In the genomic region with DNA sequence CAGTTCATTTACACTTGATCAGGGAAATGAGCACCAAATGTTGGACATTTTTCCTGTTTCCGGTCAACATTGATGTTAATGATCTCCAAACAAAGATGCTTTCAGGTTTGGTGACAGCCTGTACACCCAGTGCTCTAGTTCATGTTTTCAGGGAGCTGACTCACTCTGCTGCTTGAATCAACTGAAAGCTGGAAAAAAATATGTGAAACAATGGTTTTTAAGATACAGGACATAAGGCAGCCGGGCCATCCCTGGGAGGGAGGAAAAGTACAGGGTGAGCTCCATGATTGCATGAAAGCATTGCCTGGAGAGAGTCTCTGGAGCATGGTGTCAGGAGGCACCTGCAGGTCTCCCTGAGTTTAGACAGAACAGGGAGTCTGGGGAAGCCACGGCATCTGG, we compare ENCODE assay signal across 19 cellular contexts.
DNase-seq lines count a peak whose midpoint lies in the region; ATAC-seq, FAIRE-seq and TF ChIP-seq lines count a peak whose summit lies in the region.
"Had no signal": no experiment of that assay in that cellular context is flagged by ENCODE, and none has a peak within 500 bp of the region (broad histone marks: within the 10 kb centered on the region; RNA-seq: fewer than 3 reads in every experiment).

No MANE protein-coding gene starts in this region.

- H4K20me1 ChIP-seq in H1 (replicated peaks in 1 of 2; ENCODE audit: control insufficient read depth in 1 of 2, insufficient read depth in 2 of 2, low read length in 2 of 2): no peaks in the 10 kb centered on the region

- H3K27me3 ChIP-seq in H1 (replicated peaks in 1 of 4; ENCODE audit: control insufficient read depth in 3 of 4, extremely low read depth in 1 of 4, insufficient read depth in 3 of 4, low read length in 3 of 4): no peaks in the 10 kb centered on the region
- no peaks in the 10 kb centered on the region for H3K27me3 ChIP-seq in pancreas
- H3K27me3 ChIP-seq: adrenal gland, Peyer's patch, SJSA1, testis had no signal

- TF ChIP-seq CTCF in AG10803 (conservative IDR thresholded peaks at IDR 0.05; ENCODE audit: low read length): no peak
- TF ChIP-seq CTCF in H1 (IDR thresholded peaks at IDR 0.05; ENCODE audit: control extremely low read depth in 1 of 3, insufficient read depth in 1 of 3, low read depth in 1 of 3, low read length in 3 of 3): no peak
- no peak for TF ChIP-seq CTCF in pancreas (IDR thresholded peaks at IDR 0.05)

- H2AFZ ChIP-seq in H1 (ENCODE audit: low read length): no peak overlapping the region

- no peak overlapping the region for H3K4ac ChIP-seq in H1 (replicated peaks; ENCODE audit: insufficient read length, low read depth, low read length)

- H3K36me3 ChIP-seq in H1 (ENCODE audit: control insufficient read depth in 2 of 4, insufficient read depth in 4 of 4, low read length in 3 of 4) (no peaks in the 10 kb centered on the region), pancreas (no peaks in the 10 kb centered on the region)
- H3K36me3 ChIP-seq: adrenal gland, Peyer's patch, SJSA1 had no signal

- peak; percentile 8 for DNase-seq in AG10803 (ENCODE audit: low read depth)
- peak; percentile 11 for DNase-seq in EH (ENCODE audit: low read depth)
- DNase-seq in H1 (ENCODE audit: low read depth in 1 of 2, low spot score in 2 of 2): no peak
- DNase-seq in pancreas: no peak
- no peak for DNase-seq in GF-D8 (lab: John Stamatoyannopoulos, UW)
- no peak for DNase-seq in KG1 (lab: John Stamatoyannopoulos, UW)
- DNase-seq: adrenal gland, DMS79, NCI-H1048, NCI-H2029, NCI-H345, occipital lobe, testis had no signal

- no peaks in the 10 kb centered on the region; the same call in 1 of the 2 replicates for H3K79me1 ChIP-seq in H1 (ENCODE audit: low read depth, low read length)

- ATAC-seq in pancreas: peak in 3 of 4 donors; percentile 44 to 73 (median 72)
- no peak for ATAC-seq in HG03342 (IDR thresholded peaks at IDR 0.05; ENCODE audit: unreplicated experiment)
- ATAC-seq: WTC11 had no signal

- no peak overlapping the region for H3K23ac ChIP-seq in H1 (ENCODE audit: insufficient read length)

- no peak overlapping the region for H4K5ac ChIP-seq in H1 (ENCODE audit: insufficient read length, low read depth, low read length)

- no peak for TF ChIP-seq POLR2A in H1 (IDR thresholded peaks at IDR 0.05; ENCODE audit: control extremely low read depth in 1 of 2, low read depth in 2 of 2, low read length in 2 of 2)

- H2BK12ac ChIP-seq in H1 (ENCODE audit: low read depth, low read length): no peak overlapping the region

- H3K23me2 ChIP-seq in H1 (ENCODE audit: low read depth, low read length): no peaks in the 10 kb centered on the region; the same call in 1 of the 2 replicates

- H3K27ac ChIP-seq in H1 (ENCODE audit: low read depth, low read length) (no peak overlapping the region), pancreas (peak overlapping the region in 1 of 4 donors; percentile 71)
- H3K27ac ChIP-seq: adrenal gland, coronary artery, Peyer's patch, SJSA1, testis had no signal

- H3K79me2 ChIP-seq in H1 (ENCODE audit: control insufficient read depth in 1 of 2, insufficient read depth in 2 of 2, low read length in 2 of 2): no peaks in the 10 kb centered on the region

- no peak overlapping the region for H4K8ac ChIP-seq in H1 (ENCODE audit: extremely low read depth, insufficient read depth, low read length)

- CTCF ChIA-PET in H1 (lab: Charles Lee; ENCODE audit: partially characterized antibody): interaction anchor here (2.3 kb wide), 1 partner anchor 10 kb away, joined by 12 read pairs; no protein-coding TSS in a partner anchor

- H3K4me1 ChIP-seq in H1 (replicated peaks in 1 of 4; ENCODE audit: control insufficient read depth in 3 of 4, insufficient read depth in 4 of 4, low read length in 3 of 4): peaks cover 0 to 5% (median 1%) of the 10 kb centered on the region in 4 experiments; a peak in 2 of 7 replicates
- no peaks in the 10 kb centered on the region for H3K4me1 ChIP-seq in pancreas
- H3K4me1 ChIP-seq: adrenal gland, Peyer's patch had no signal

- no peak for TF ChIP-seq RAD21 in H1 (IDR thresholded peaks at IDR 0.05 in 1 of 2, conservative IDR thresholded peaks at IDR 0.05 in 1 of 2; ENCODE audit: low read depth in 2 of 2, low read length in 2 of 2)

- H3K56ac ChIP-seq in H1 (replicated peaks; ENCODE audit: insufficient read length, low read depth, low read length): no peak overlapping the region

- peak overlapping the region; percentile 44; the same call in 1 of the 2 replicates for H2BK5ac ChIP-seq in H1 (ENCODE audit: low read depth, low read length)

- no peak overlapping the region for H3K9ac ChIP-seq in H1 (replicated peaks in 1 of 4; ENCODE audit: extremely low read depth in 1 of 4, low read depth in 3 of 4, low read length in 3 of 4)

- intact Hi-C loops in pancreas (cut with DNase I): no loop called here

- no peak overlapping the region for H2BK120ac ChIP-seq in H1 (replicated peaks; ENCODE audit: low read depth, low read length)

- no peak for FAIRE-seq in H1 (lab: Jason Lieb, UNC)
- no peak for FAIRE-seq in pancreas (lab: Jason Lieb, UNC)
- FAIRE-seq: bronchial epithelial cell had no signal

- no peak overlapping the region for H3K4me2 ChIP-seq in H1 (ENCODE audit: insufficient read depth in 1 of 2, low read depth in 2 of 2, low read length in 2 of 2)

- 91% methylated on average over 3 of the region's 3 CpGs; no CpG with 5 or more reads in 1 of the 2 experiments for WGBS in H1 (ENCODE audit: extremely low coverage in 1 of 2, insufficient coverage in 1 of 2, insufficient read length in 1 of 2, insufficient replicate concordance in 2 of 2, low coverage in 1 of 2, low lambda C conversion rate in 2 of 2, missing lambda C conversion rate in 1 of 2), 2 experiments
- WGBS in pancreas, 2 donors: 75 to 87% methylated on average over 3 of the region's 3 CpGs

- POLR2A ChIA-PET in H1 (lab: Charles Lee; ENCODE audit: partially characterized antibody): no interaction called here

- no peak overlapping the region for H3K4me3 ChIP-seq in AG10803 (ENCODE audit: low read length)
- no peak overlapping the region for H3K4me3 ChIP-seq in H1 (ENCODE audit: extremely low read depth in 1 of 4, insufficient read depth in 2 of 4, low read depth in 3 of 4, low read length in 4 of 4)
- H3K4me3 ChIP-seq in pancreas: no peak overlapping the region
- H3K4me3 ChIP-seq: adrenal gland, coronary artery, Peyer's patch, SJSA1, testis had no signal

- no peak overlapping the region for H2BK15ac ChIP-seq in H1 (ENCODE audit: low read length)

- no peak overlapping the region for H2BK20ac ChIP-seq in H1 (ENCODE audit: low read length)

- TF ChIP-seq EP300 in H1 (IDR thresholded peaks at IDR 0.05; ENCODE audit: borderline replicate concordance in 1 of 2, low read depth in 2 of 2, low read length in 2 of 2): no peak

- no peak overlapping the region for H3K18ac ChIP-seq in H1 (ENCODE audit: extremely low read depth, low read length)

- H4K91ac ChIP-seq in H1 (replicated peaks; ENCODE audit: insufficient read length, low read length): no peak overlapping the region

- no peak overlapping the region for H2AK5ac ChIP-seq in H1 (ENCODE audit: low read depth, low read length)

- no peak overlapping the region for H3K14ac ChIP-seq in H1 (ENCODE audit: insufficient read length)

- peaks cover 10 to 22% of the 10 kb centered on the region in 2 experiments; a peak in 3 of 4 replicates for H3K9me3 ChIP-seq in H1 (ENCODE audit: insufficient read depth in 2 of 2, low read depth in 1 of 2, low read length in 1 of 2)
- H3K9me3 ChIP-seq in pancreas: no peaks in the 10 kb centered on the region
- H3K9me3 ChIP-seq: adrenal gland, SJSA1, testis had no signal

TF ChIP-seq in H1, 55 proteins besides CTCF, POLR2A, EP300 and RAD21:
- no peak for TF ChIP-seq RXRA (IDR thresholded peaks at IDR 0.05; ENCODE audit: insufficient read depth, low read depth, low read length)
- no peak for TF ChIP-seq POU5F1 (IDR thresholded peaks at IDR 0.05; ENCODE audit: low read depth, low read length)
- TF ChIP-seq, protein P1, sequence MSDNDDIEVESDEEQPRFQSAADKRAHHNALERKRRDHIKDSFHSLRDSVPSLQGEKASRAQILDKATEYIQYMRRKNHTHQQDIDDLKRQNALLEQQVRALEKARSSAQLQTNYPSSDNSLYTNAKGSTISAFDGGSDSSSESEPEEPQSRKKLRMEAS (IDR thresholded peaks at IDR 0.05): no peak
- TF ChIP-seq KDM1A (IDR thresholded peaks at IDR 0.05; ENCODE audit: borderline replicate concordance, low read length): no peak
- TF ChIP-seq SP2 (IDR thresholded peaks at IDR 0.05; ENCODE audit: low read length): no peak
- no peak for TF ChIP-seq CBX5 (IDR thresholded peaks at IDR 0.05; ENCODE audit: low read depth, low read length)
- no peak for TF ChIP-seq TAF7 (optimal IDR thresholded peaks at IDR 0.05; ENCODE audit: borderline replicate concordance, low read depth, low read length)
- no peak for TF ChIP-seq SIRT6 (IDR thresholded peaks at IDR 0.05; ENCODE audit: low read length)
- no peak for TF ChIP-seq CEBPB (IDR thresholded peaks at IDR 0.05; ENCODE audit: low read depth, low read length)
- no peak for TF ChIP-seq EGR1 (IDR thresholded peaks at IDR 0.05; ENCODE audit: borderline replicate concordance, low read depth, low read length)
- TF ChIP-seq TAF1 (IDR thresholded peaks at IDR 0.05; ENCODE audit: low read depth, low read length): no peak
- TF ChIP-seq PHF8 (conservative IDR thresholded peaks at IDR 0.05; ENCODE audit: low read depth, low read length): no peak
- TF ChIP-seq MAFK (IDR thresholded peaks at IDR 0.05; ENCODE audit: low read depth, low read length): no peak
- TF ChIP-seq HDAC2 (IDR thresholded peaks at IDR 0.05; ENCODE audit: borderline replicate concordance in 1 of 2, low read depth in 2 of 2, low read length in 2 of 2): no peak
- no peak for TF ChIP-seq BCL11A (IDR thresholded peaks at IDR 0.05; ENCODE audit: low read depth in 2 of 2, low read length in 2 of 2)
- TF ChIP-seq SUZ12 (IDR thresholded peaks at IDR 0.05; ENCODE audit: low read length): no peak
- no peak for TF ChIP-seq CREB1 (IDR thresholded peaks at IDR 0.05)
- no peak for TF ChIP-seq E2F6 (IDR thresholded peaks at IDR 0.05)
- TF ChIP-seq TEAD4 (IDR thresholded peaks at IDR 0.05; ENCODE audit: low read depth, low read length): no peak
- TF ChIP-seq ZNF274 (IDR thresholded peaks at IDR 0.05; ENCODE audit: borderline replicate concordance, extremely low read depth, low read length): no peak

Comparison
In these comparisons a context has a peak if more than half of its experiments do, and no peak if none do; other contexts are left out.
1. DNase-seq: peak in AG10803 (single experiment) and EH (single experiment); none in H1 (0 of 2), pancreas (0 of 6), GF-D8 (single experiment) and KG1 (single experiment).